In genomic region chr5:95858661-95859326, GRCh38 we compare ENCODE assay signal across 8 cellular contexts. TPM values are rescaled to one million over a fixed set of nuclear protein-coding genes. Genes with fewer than 3 reads are reported as not detected.
DNase-seq lines count a peak whose midpoint lies in the region; ATAC-seq and TF ChIP-seq lines count a peak whose summit lies in the region.

No MANE protein-coding gene starts in this region.

- peak; percentile 96 for TF ChIP-seq CTCF in AG10803 (conservative IDR thresholded peaks at IDR 0.05; ENCODE audit: low read length)
- peak; percentile 95 for TF ChIP-seq CTCF in kidney epithelial cell (IDR thresholded peaks at IDR 0.05; ENCODE audit: insufficient read depth, low read length, poor library complexity, severe bottlenecking)

- no peaks in the 10 kb centered on the region for H3K27me3 ChIP-seq in kidney epithelial cell (ENCODE audit: control insufficient read depth, insufficient read depth, low read length)

- H3K36me3 ChIP-seq in kidney epithelial cell (ENCODE audit: control insufficient read depth, insufficient read depth, low read length): no peaks in the 10 kb centered on the region

- H3K4me3 ChIP-seq in AG10803 (ENCODE audit: low read length): peak overlapping the region; percentile 55
- H3K4me3 ChIP-seq in kidney epithelial cell (ENCODE audit: low read depth, low read length): peak overlapping the region; percentile 26

- DNase-seq in AG10803 (ENCODE audit: low read depth) (peak; percentile 98), NCI-H446 (lab: John Stamatoyannopoulos, UW) (peak; percentile 78 to 84), cerebellum (ENCODE audit: low spot score) (peak; percentile 87), kidney epithelial cell (ENCODE audit: low read depth) (peak; percentile 91)
- peak; percentile 89 to 91 for DNase-seq in activated CD4-positive, alpha-beta T cell treated with anti-CD3 and anti-CD28 coated beads for 24 hours (ENCODE audit: low read depth in 2 of 2)
- DNase-seq in stimulated activated CD4-positive, alpha-beta T cell treated with anti-CD3 and anti-CD28 coated beads, Interleukin-15, amount 100 ng/mL, for 48 hours (ENCODE audit: low read depth in 2 of 2): peak; percentile 94 to 96

- peak; percentile 90 for ATAC-seq in GM19025 (IDR thresholded peaks at IDR 0.05; ENCODE audit: low read depth, unreplicated experiment)
- ATAC-seq in HG03280 (IDR thresholded peaks at IDR 0.05; ENCODE audit: unreplicated experiment): peak; percentile 91

RNA-seq across cellular contexts. Expression of gene GLRX, which starts 36.3 kb away (rescaled TPM):
- total RNA-seq in cerebellum (8.9 TPM), kidney epithelial cell (120 and 139 TPM in 2 replicates)

Comparison
In these comparisons a context has a peak if more than half of its experiments do, and no peak if none do; other contexts are left out.
1. Peak in every context shown above with its lines: DNase-seq, ATAC-seq and H3K4me3 ChIP-seq.
2. RNA of gene GLRX, which starts 36.3 kb away (total RNA-seq): 120 to 139 TPM in kidney epithelial cell; 8.9 TPM in cerebellum (single experiment); every median in the first group is over 10 times any median in the second.